1 cellular context compared by ENCODE assay signal in the genomic region with DNA sequence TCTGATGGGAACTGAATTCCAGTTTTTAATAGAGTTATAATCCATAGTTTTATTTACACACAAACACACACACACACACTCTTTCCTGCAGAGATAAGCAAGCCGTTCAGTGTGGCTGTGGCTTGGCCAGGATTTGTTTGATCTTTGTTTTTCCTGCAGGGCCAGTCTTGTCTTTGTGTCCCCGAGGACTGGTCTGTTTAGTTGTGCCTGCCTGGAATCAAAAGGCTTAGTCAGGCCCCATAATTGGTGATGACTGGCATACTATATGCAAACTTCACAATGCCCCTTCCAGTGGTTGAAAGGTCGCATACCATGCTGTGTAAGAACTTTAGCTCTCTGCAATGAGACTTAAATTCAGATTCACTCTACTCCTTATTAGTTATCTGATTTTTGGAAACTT.
TF ChIP-seq lines count a peak whose summit lies in the region.

No MANE protein-coding gene starts in this region.

TF ChIP-seq in GM23338, 12 proteins besides CTCF, POLR2A, EP300 and RAD21 (continued from another document):
- TF ChIP-seq, protein P1, sequence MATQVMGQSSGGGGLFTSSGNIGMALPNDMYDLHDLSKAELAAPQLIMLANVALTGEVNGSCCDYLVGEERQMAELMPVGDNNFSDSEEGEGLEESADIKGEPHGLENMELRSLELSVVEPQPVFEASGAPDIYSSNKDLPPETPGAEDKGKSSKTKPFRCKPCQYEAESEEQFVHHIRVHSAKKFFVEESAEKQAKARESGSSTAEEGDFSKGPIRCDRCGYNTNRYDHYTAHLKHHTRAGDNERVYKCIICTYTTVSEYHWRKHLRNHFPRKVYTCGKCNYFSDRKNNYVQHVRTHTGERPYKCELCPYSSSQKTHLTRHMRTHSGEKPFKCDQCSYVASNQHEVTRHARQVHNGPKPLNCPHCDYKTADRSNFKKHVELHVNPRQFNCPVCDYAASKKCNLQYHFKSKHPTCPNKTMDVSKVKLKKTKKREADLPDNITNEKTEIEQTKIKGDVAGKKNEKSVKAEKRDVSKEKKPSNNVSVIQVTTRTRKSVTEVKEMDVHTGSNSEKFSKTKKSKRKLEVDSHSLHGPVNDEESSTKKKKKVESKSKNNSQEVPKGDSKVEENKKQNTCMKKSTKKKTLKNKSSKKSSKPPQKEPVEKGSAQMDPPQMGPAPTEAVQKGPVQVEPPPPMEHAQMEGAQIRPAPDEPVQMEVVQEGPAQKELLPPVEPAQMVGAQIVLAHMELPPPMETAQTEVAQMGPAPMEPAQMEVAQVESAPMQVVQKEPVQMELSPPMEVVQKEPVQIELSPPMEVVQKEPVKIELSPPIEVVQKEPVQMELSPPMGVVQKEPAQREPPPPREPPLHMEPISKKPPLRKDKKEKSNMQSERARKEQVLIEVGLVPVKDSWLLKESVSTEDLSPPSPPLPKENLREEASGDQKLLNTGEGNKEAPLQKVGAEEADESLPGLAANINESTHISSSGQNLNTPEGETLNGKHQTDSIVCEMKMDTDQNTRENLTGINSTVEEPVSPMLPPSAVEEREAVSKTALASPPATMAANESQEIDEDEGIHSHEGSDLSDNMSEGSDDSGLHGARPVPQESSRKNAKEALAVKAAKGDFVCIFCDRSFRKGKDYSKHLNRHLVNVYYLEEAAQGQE (IDR thresholded peaks at IDR 0.05; ENCODE audit: unreplicated experiment) = no peak
- TF ChIP-seq JUNB (IDR thresholded peaks at IDR 0.05; ENCODE audit: unreplicated experiment) (no peak), CREB1 (CRISPR knock-in tag; IDR thresholded peaks at IDR 0.05; ENCODE audit: low read depth) (no peak), EZH2phosphoT487 (IDR thresholded peaks at IDR 0.05; ENCODE audit: unreplicated experiment) (no peak), EZH2 (IDR thresholded peaks at IDR 0.05; ENCODE audit: low read depth, unreplicated experiment) (no peak)
- TF ChIP-seq, protein P2, sequence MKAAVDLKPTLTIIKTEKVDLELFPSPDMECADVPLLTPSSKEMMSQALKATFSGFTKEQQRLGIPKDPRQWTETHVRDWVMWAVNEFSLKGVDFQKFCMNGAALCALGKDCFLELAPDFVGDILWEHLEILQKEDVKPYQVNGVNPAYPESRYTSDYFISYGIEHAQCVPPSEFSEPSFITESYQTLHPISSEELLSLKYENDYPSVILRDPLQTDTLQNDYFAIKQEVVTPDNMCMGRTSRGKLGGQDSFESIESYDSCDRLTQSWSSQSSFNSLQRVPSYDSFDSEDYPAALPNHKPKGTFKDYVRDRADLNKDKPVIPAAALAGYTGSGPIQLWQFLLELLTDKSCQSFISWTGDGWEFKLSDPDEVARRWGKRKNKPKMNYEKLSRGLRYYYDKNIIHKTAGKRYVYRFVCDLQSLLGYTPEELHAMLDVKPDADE (IDR thresholded peaks at IDR 0.05) = no peak
